ENCODE assay signal across 15 cellular contexts in genomic region chr2:111160758-111161157, GRCh38. TPM values are rescaled to one million over a fixed set of nuclear protein-coding genes. Genes with fewer than 3 reads are reported as not detected.
A peak's percentile ranks its signal among the peaks of the same experiment; 100 is the strongest.
DNase-seq lines count a peak whose midpoint lies in the region; ATAC-seq, FAIRE-seq and TF ChIP-seq lines count a peak whose summit lies in the region.
"Had no signal": no experiment of that assay in that cellular context is flagged by ENCODE, and none has a peak within 500 bp of the region (broad histone marks: within the 10 kb centered on the region; RNA-seq: fewer than 3 reads in every experiment).

No MANE protein-coding gene starts in this region.

- H3K27me3 ChIP-seq in osteoblast (ENCODE audit: insufficient read depth, low read length) = no peaks in the 10 kb centered on the region
- H3K27me3 ChIP-seq: ascending aorta had no signal

- peak; percentile 67 for FAIRE-seq in RCC 7860 (lab: Jason Lieb, UNC)
- FAIRE-seq: frontal cortex had no signal

- ATAC-seq in GM21360 (IDR thresholded peaks at IDR 0.05; ENCODE audit: unreplicated experiment) (no peak), GM18907 (IDR thresholded peaks at IDR 0.05; ENCODE audit: unreplicated experiment) (no peak)

- H3K4me1 ChIP-seq in osteoblast (ENCODE audit: insufficient read depth, low read length) = peaks cover 21% of the 10 kb centered on the region

- H2AFZ ChIP-seq in osteoblast (ENCODE audit: low read length) = peak overlapping the region; percentile 56

- no peaks in the 10 kb centered on the region for H3K36me3 ChIP-seq in osteoblast (ENCODE audit: insufficient read depth, low read length)
- H3K36me3 ChIP-seq: ascending aorta had no signal

- no peaks in the 10 kb centered on the region for H3K9me3 Mint-ChIP-seq in type B pancreatic cell

- H3K27me3 Mint-ChIP-seq in type B pancreatic cell = no peaks in the 10 kb centered on the region

- H3K4me2 ChIP-seq in osteoblast (ENCODE audit: insufficient read depth, low read length) = peak overlapping the region; percentile 73

- peaks cover 42% of the 10 kb centered on the region for H3K36me3 Mint-ChIP-seq in type B pancreatic cell

- H3K27ac ChIP-seq in epithelial cell of prostate = no peak overlapping the region
- H3K27ac ChIP-seq in osteoblast (ENCODE audit: low read depth, low read length) = peak overlapping the region; percentile 61

- H3K79me2 ChIP-seq in osteoblast (ENCODE audit: insufficient read depth, low read length) = no peaks in the 10 kb centered on the region

- H3K4me3 Mint-ChIP-seq in type B pancreatic cell = no peak overlapping the region

- H4K20me1 ChIP-seq in osteoblast (ENCODE audit: insufficient read depth, low read length) = no peaks in the 10 kb centered on the region

- H3K27ac Mint-ChIP-seq in type B pancreatic cell = no peak overlapping the region

- peaks cover 45% of the 10 kb centered on the region for H3K4me1 Mint-ChIP-seq in type B pancreatic cell (ENCODE audit: unreplicated experiment)

- TF ChIP-seq CTCF in osteoblast (IDR thresholded peaks at IDR 0.05; ENCODE audit: extremely low read depth, low read depth, low read length) = no peak
- no peak for TF ChIP-seq CTCF in type B pancreatic cell (conservative IDR thresholded peaks at IDR 0.05)

- no peaks in the 10 kb centered on the region for H3K9me3 ChIP-seq in osteoblast (ENCODE audit: low read depth, low read length)
- H3K9me3 ChIP-seq: ascending aorta had no signal

- DNase-seq in EH (ENCODE audit: low read depth) (peak; percentile 94), RCC 7860 (ENCODE audit: low spot score) (peak; percentile 83), epithelial cell of prostate (ENCODE audit: low read depth, low spot score) (peak; percentile 45), osteoblast (ENCODE audit: insufficient read length, low spot score, missing footprints) (peak; percentile 93), type B pancreatic cell (ENCODE audit: extremely low spot score, unreplicated experiment) (no peak), epidermal melanocyte (ENCODE audit: insufficient read length, low spot score) (no peak)
- DNase-seq: activated CD8-positive, alpha-beta memory T cell treated with anti-CD3 and anti-CD28 coated beads, Interleukin-2, amount 50 U/mL, for 4 hours; left ventricle myocardium superior; NCI-H1417 treated with DMSO at 0.1 percent for 48 hours; posterior cingulate gyrus; T-helper 9 cell had no signal

- H3K4me3 ChIP-seq in osteoblast (ENCODE audit: insufficient read depth, low read length) = no peak overlapping the region
- H3K4me3 ChIP-seq: ascending aorta had no signal

RNA-seq across cellular contexts. Expression of gene BCL2L11, which starts 40.0 kb away (rescaled TPM):
- total RNA-seq in osteoblast (8.0 and 11.5 TPM in 2 replicates), type B pancreatic cell (ENCODE audit: low replicate concordance) (28.7 and 29.2 TPM in 2 replicates)

Comparison
In these comparisons a context has a peak if more than half of its experiments do, and no peak if none do; other contexts are left out.
1. DNase-seq: peak in EH (single experiment), RCC 7860 (single experiment), epithelial cell of prostate (single experiment) and osteoblast (single experiment); none in type B pancreatic cell (single experiment) and epidermal melanocyte (single experiment).